In genomic region chr17:48558731-48559608, GRCh38 we compare ENCODE assay signal across 24 cellular contexts. TPM values are rescaled to one million over a fixed set of nuclear protein-coding genes. Genes with fewer than 3 reads are reported as not detected.
DNase-seq lines count a peak whose midpoint lies in the region; ATAC-seq, FAIRE-seq and TF ChIP-seq lines count a peak whose summit lies in the region.
"Had no signal": no experiment of that assay in that cellular context is flagged by ENCODE, and none has a peak within 500 bp of the region (broad histone marks: within the 10 kb centered on the region; RNA-seq: fewer than 3 reads in every experiment).

No MANE protein-coding gene starts in this region.

- peak overlapping the region; percentile 9 for H3K4me3 Mint-ChIP-seq in neural crest cell
- no peak overlapping the region for H3K4me3 Mint-ChIP-seq in CD8-positive, alpha-beta T cell
- H3K4me3 Mint-ChIP-seq: T-helper 1 cell treated with Interleukin-12 subunit alpha and Interleukin-12 subunit beta and Interleukin-4 antibody, amounts not matched to agents 30 μg/mL and 1 μg/mL, for 36 hours had no signal

- ATAC-seq in CD8-positive, alpha-beta T cell = no peak
- no peak for ATAC-seq in GM21717 (IDR thresholded peaks at IDR 0.05; ENCODE audit: unreplicated experiment)
- ATAC-seq: A549, foreskin keratinocyte, left colon had no signal

- TF ChIP-seq POLR2A in erythroblast (IDR thresholded peaks at IDR 0.05; ENCODE audit: low read length) = no peak

- FAIRE-seq in HTR-8/SVneo (lab: Jason Lieb, UNC) = no peak
- FAIRE-seq: A549, G401.6, H54 had no signal

- POLR2A ChIA-PET in CD8-positive, alpha-beta T cell (lab: Charles Lee) = no interaction called here

- peaks cover 2% of the 10 kb centered on the region for H3K36me3 Mint-ChIP-seq in neural crest cell (ENCODE audit: low read depth)
- H3K36me3 Mint-ChIP-seq in CD8-positive, alpha-beta T cell = no peaks in the 10 kb centered on the region

- peaks cover 99% of the 10 kb centered on the region for H3K27me3 Mint-ChIP-seq in neural crest cell (ENCODE audit: low read depth)
- H3K27me3 Mint-ChIP-seq in CD8-positive, alpha-beta T cell (ENCODE audit: low read depth) = peaks cover 3% of the 10 kb centered on the region

- peaks cover 46% of the 10 kb centered on the region for H3K4me1 Mint-ChIP-seq in neural crest cell
- peaks cover 12% of the 10 kb centered on the region for H3K4me1 Mint-ChIP-seq in CD8-positive, alpha-beta T cell (ENCODE audit: low read depth)

- H3K36me3 ChIP-seq in ascending aorta = no peaks in the 10 kb centered on the region
- no peaks in the 10 kb centered on the region for H3K36me3 ChIP-seq in CD8-positive, alpha-beta T cell (ENCODE audit: insufficient read depth, low read length)
- H3K36me3 ChIP-seq: BLaER1 treated with 17β-estradiol and CSF1 and Interleukin-3, amounts not matched to agents 10 nM and 100 nM; WERI-Rb-1 had no signal

- CTCF ChIA-PET in CD8-positive, alpha-beta T cell (lab: Charles Lee) = interaction anchor here (0.6 to 1.4 kb wide), 2 partner anchors 12 to 850 kb away, joined by 4 to 6 read pairs; no protein-coding TSS in a partner anchor

- no peaks in the 10 kb centered on the region for H3K9me3 Mint-ChIP-seq in neural crest cell
- H3K9me3 Mint-ChIP-seq in CD8-positive, alpha-beta T cell = no peaks in the 10 kb centered on the region
- H3K9me3 Mint-ChIP-seq: T-helper 1 cell treated with Interleukin-12 subunit alpha and Interleukin-12 subunit beta and Interleukin-4 antibody, amounts not matched to agents 30 μg/mL and 1 μg/mL, for 36 hours had no signal

- TF ChIP-seq CTCF in AG10803 (conservative IDR thresholded peaks at IDR 0.05; ENCODE audit: low read length) (no peak), ascending aorta (IDR thresholded peaks at IDR 0.05) (no peak), fibroblast of the aortic adventitia (IDR thresholded peaks at IDR 0.05; ENCODE audit: insufficient read depth, low read length) (no peak), neural crest cell (conservative IDR thresholded peaks at IDR 0.05) (no peak)
- TF ChIP-seq CTCF in CD8-positive, alpha-beta T cell (IDR thresholded peaks at IDR 0.05) = no peak

- no peaks in the 10 kb centered on the region for H3K9me3 ChIP-seq in ascending aorta
- H3K9me3 ChIP-seq in CD8-positive, alpha-beta T cell (ENCODE audit: low read length) = no peaks in the 10 kb centered on the region
- H3K9me3 ChIP-seq: A549; BLaER1 treated with 17β-estradiol and CSF1 and Interleukin-3, amounts not matched to agents 10 nM and 100 nM had no signal

- no peaks in the 10 kb centered on the region for H3K27me3 ChIP-seq in ascending aorta
- no peaks in the 10 kb centered on the region for H3K27me3 ChIP-seq in CD8-positive, alpha-beta T cell (ENCODE audit: insufficient read depth, low read length)

- H3K27ac Mint-ChIP-seq in neural crest cell (ENCODE audit: unreplicated experiment) = no peak overlapping the region
- H3K27ac Mint-ChIP-seq in CD8-positive, alpha-beta T cell = no peak overlapping the region
- H3K27ac Mint-ChIP-seq: T-helper 1 cell treated with Interleukin-12 subunit alpha and Interleukin-12 subunit beta and Interleukin-4 antibody, amounts not matched to agents 30 μg/mL and 1 μg/mL, for 36 hours had no signal

- peak overlapping the region; percentile 84 to 97 for H3K27ac ChIP-seq in ascending aorta
- H3K27ac ChIP-seq in CD8-positive, alpha-beta T cell (ENCODE audit: low read depth, low read length) = no peak overlapping the region
- H3K27ac ChIP-seq: BLaER1 treated with 17β-estradiol and CSF1 and Interleukin-3, amounts not matched to agents 10 nM and 100 nM; foreskin keratinocyte; WERI-Rb-1 had no signal

- no peak for DNase-seq in AG10803 (ENCODE audit: low read depth)
- DNase-seq in ascending aorta (ENCODE audit: low spot score in 2 of 2) = peak in 1 of 2 donors; percentile 40
- DNase-seq in fibroblast of the aortic adventitia (ENCODE audit: low read depth) = peak; percentile 30
- DNase-seq in neural crest cell (ENCODE audit: low read depth, low spot score) = no peak
- DNase-seq in erythroblast (lab: John Stamatoyannopoulos, UW) = no peak
- DNase-seq in HTR-8/SVneo (ENCODE audit: insufficient read length, low spot score) = no peak
- no peak for DNase-seq in CD8-positive, alpha-beta T cell
- DNase-seq: activated CD4-positive, alpha-beta T cell treated with anti-CD3 and anti-CD28 coated beads, Interleukin-2, amount 50 U/mL, for 48 hours; activated naive CD4-positive, alpha-beta T cell; activated T-cell treated with anti-CD3 and anti-CD28 coated beads for 4 hours; foreskin keratinocyte; left colon; NCI-H1417; NCI-H524 treated with DMSO at 0.1 percent for 48 hours; SHP77 treated with DMSO at 0.1 percent for 48 hours; stimulated activated naive CD4-positive, alpha-beta T cell treated with Interleukin-2 at 50 U/mL for 16 hours; WERI-Rb-1 had no signal

- H3K4me1 ChIP-seq in ascending aorta = peaks cover 15 to 70% of the 10 kb centered on the region in 2 donors
- peaks cover 10% of the 10 kb centered on the region for H3K4me1 ChIP-seq in CD8-positive, alpha-beta T cell (ENCODE audit: insufficient read depth, low read length)
- H3K4me1 ChIP-seq: BLaER1 treated with 17β-estradiol and CSF1 and Interleukin-3, amounts not matched to agents 10 nM and 100 nM; foreskin keratinocyte had no signal

- intact Hi-C loops in ascending aorta (cut with DNase I) = no loop called here
- intact Hi-C loops in CD8-positive, alpha-beta T cell (cut with DNase I, micrococcal nuclease) = no loop called here

- H3K4me3 ChIP-seq in AG10803 (ENCODE audit: low read length) (peak overlapping the region; percentile 20), ascending aorta (peak overlapping the region in 1 of 2 donors; percentile 80), fibroblast of the aortic adventitia (ENCODE audit: low read depth, low read length) (peak overlapping the region; percentile 61)
- H3K4me3 ChIP-seq in CD8-positive, alpha-beta T cell (ENCODE audit: low read depth, low read length) = no peak overlapping the region
- H3K4me3 ChIP-seq: A549; BLaER1 treated with 17β-estradiol and CSF1 and Interleukin-3, amounts not matched to agents 10 nM and 100 nM had no signal

RNA-seq across cellular contexts. Expression of gene HOXB2, which starts 14.1 kb away (rescaled TPM):
- 55.3 TPM for total RNA-seq in ascending aorta
- total RNA-seq in fibroblast of the aortic adventitia (ENCODE audit: low replicate concordance) = 1.5 and 9.0 TPM in 2 replicates
- 60.0 and 60.9 TPM in 2 replicates for total RNA-seq in neural crest cell
- 10 to 100 TPM; 13.7 to 15.0 TPM for total RNA-seq in CD8-positive, alpha-beta T cell

RNA-seq across cellular contexts. Expression of gene HOXB4, which starts 19.2 kb away (rescaled TPM):
- total RNA-seq in ascending aorta (20.4 TPM), fibroblast of the aortic adventitia (ENCODE audit: low replicate concordance) (3.8 and 7.0 TPM in 2 replicates), neural crest cell (4.4 and 5.0 TPM in 2 replicates)
- under 1 TPM; 0.57 to 0.64 TPM for total RNA-seq in CD8-positive, alpha-beta T cell

RNA-seq across cellular contexts. Expression of gene HOXB1, which starts 28.2 kb away (rescaled TPM):
- not detected for total RNA-seq in ascending aorta
- total RNA-seq in fibroblast of the aortic adventitia (ENCODE audit: low replicate concordance) = not detected in 2 replicates
- 2.7 and 3.6 TPM in 2 replicates for total RNA-seq in neural crest cell
- total RNA-seq in CD8-positive, alpha-beta T cell = not detected
- total RNA-seq: foreskin keratinocyte, left colon, osteoblast had no signal

RNA-seq across cellular contexts. Expression of gene HOXB3, which starts 31.1 kb away (rescaled TPM):
- 19.3 TPM for total RNA-seq in ascending aorta
- total RNA-seq in fibroblast of the aortic adventitia (ENCODE audit: low replicate concordance) = 9.7 and 14.2 TPM in 2 replicates
- 21.9 and 22.8 TPM in 2 replicates for total RNA-seq in neural crest cell
- 1 to 10 TPM; 2.3 to 3.2 TPM for total RNA-seq in CD8-positive, alpha-beta T cell

RNA-seq across cellular contexts. Expression of gene HOXB5, which starts 34.6 kb away (rescaled TPM):
- total RNA-seq in ascending aorta (0.53 TPM), fibroblast of the aortic adventitia (ENCODE audit: low replicate concordance) (0.27 and 0.57 TPM in 2 replicates), neural crest cell (2.3 and 2.6 TPM in 2 replicates)
- total RNA-seq in CD8-positive, alpha-beta T cell = not detected
- total RNA-seq: foreskin keratinocyte, osteoblast had no signal
